16 cellular contexts compared by ENCODE assay signal in genomic region chr5:89471556-89471955, GRCh38.
"Had no signal": no experiment of that assay in that cellular context is flagged by ENCODE, and none has a peak within 500 bp of the region (broad histone marks: within the 10 kb centered on the region; RNA-seq: fewer than 3 reads in every experiment).

No MANE protein-coding gene starts in this region.

- H3K4me1 Mint-ChIP-seq: activated naive CD8-positive, alpha-beta T cell treated with anti-CD3 and anti-CD28 coated beads, Interleukin-2, amount 10 ng/mL, durations not matched to agents 7 days and 5 days had no signal

- H3K4me1 ChIP-seq: ascending aorta, colonic mucosa, suprapubic skin had no signal

- H3K36me3 ChIP-seq: ascending aorta, colonic mucosa, suprapubic skin had no signal

- DNase-seq: activated CD4-positive, alpha-beta memory T cell treated with anti-CD3 and anti-CD28 coated beads for 36 hours; activated CD4-positive, alpha-beta T cell treated with anti-CD3 and anti-CD28 coated beads for 1 hour; activated gamma-delta T cell treated with Interleukin-2 at 50 U/mL for 16 hours; activated naive CD8-positive, alpha-beta T cell treated with anti-CD3 and anti-CD28 coated beads, Interleukin-2, amount 10 ng/mL, durations not matched to agents 7 days and 5 days; activated T-cell treated with anti-CD3 and anti-CD28 coated beads, Interleukin-2, amount 50 U/mL, for 72 hours; colonic mucosa; left cardiac atrium; naive thymus-derived CD4-positive, alpha-beta T cell; right cardiac atrium; stimulated activated CD4-positive, alpha-beta T cell treated with anti-CD3 and anti-CD28 coated beads, Interleukin-12 subunit alpha, Interleukin-12 subunit beta, amount 100 ng/mL, for 4 hours; stimulated activated CD8-positive, alpha-beta memory T cell treated with anti-CD3 and anti-CD28 coated beads, Interleukin-4, amount 100 ng/mL, for 48 hours; stimulated activated naive CD8-positive, alpha-beta T cell treated with anti-CD3 and anti-CD28 coated beads, Interleukin-15, Interleukin-2, amounts not matched to agents 100 U/mL and 50 U/mL, for 24 hours; T-helper 9 cell had no signal

- H3K4me3 ChIP-seq: ascending aorta, colonic mucosa, suprapubic skin had no signal

- H3K27me3 Mint-ChIP-seq: activated CD4-positive, alpha-beta memory T cell treated with anti-CD3 and anti-CD28 coated beads for 36 hours; activated naive CD8-positive, alpha-beta T cell treated with anti-CD3 and anti-CD28 coated beads, Interleukin-2, amount 10 ng/mL, durations not matched to agents 7 days and 5 days; naive thymus-derived CD4-positive, alpha-beta T cell had no signal

- H3K4me3 Mint-ChIP-seq: activated CD4-positive, alpha-beta memory T cell treated with anti-CD3 and anti-CD28 coated beads for 36 hours; activated naive CD8-positive, alpha-beta T cell treated with anti-CD3 and anti-CD28 coated beads, Interleukin-2, amount 10 ng/mL, durations not matched to agents 7 days and 5 days; activated T-cell treated with anti-CD3 and anti-CD28 coated beads, Interleukin-2, amount 50 U/mL, for 72 hours; naive thymus-derived CD4-positive, alpha-beta T cell; type B pancreatic cell had no signal

- H3K27ac Mint-ChIP-seq: activated CD4-positive, alpha-beta memory T cell treated with anti-CD3 and anti-CD28 coated beads for 36 hours; activated naive CD8-positive, alpha-beta T cell treated with anti-CD3 and anti-CD28 coated beads, Interleukin-2, amount 10 ng/mL, durations not matched to agents 7 days and 5 days; activated T-cell treated with anti-CD3 and anti-CD28 coated beads, Interleukin-2, amount 50 U/mL, for 72 hours; naive thymus-derived CD4-positive, alpha-beta T cell; type B pancreatic cell had no signal

- H3K36me3 Mint-ChIP-seq: activated CD4-positive, alpha-beta memory T cell treated with anti-CD3 and anti-CD28 coated beads for 36 hours; activated naive CD8-positive, alpha-beta T cell treated with anti-CD3 and anti-CD28 coated beads, Interleukin-2, amount 10 ng/mL, durations not matched to agents 7 days and 5 days; naive thymus-derived CD4-positive, alpha-beta T cell; type B pancreatic cell had no signal

- H3K27me3 ChIP-seq: ascending aorta, colonic mucosa, suprapubic skin had no signal

- H3K9me3 ChIP-seq: ascending aorta, colonic mucosa, suprapubic skin had no signal

- H3K9me3 Mint-ChIP-seq: activated CD4-positive, alpha-beta memory T cell treated with anti-CD3 and anti-CD28 coated beads for 36 hours; activated naive CD8-positive, alpha-beta T cell treated with anti-CD3 and anti-CD28 coated beads, Interleukin-2, amount 10 ng/mL, durations not matched to agents 7 days and 5 days; type B pancreatic cell had no signal

- H3K27ac ChIP-seq: ascending aorta, colonic mucosa, suprapubic skin had no signal

- ATAC-seq: activated T-cell treated with anti-CD3 and anti-CD28 coated beads, Interleukin-2, amount 50 U/mL, for 72 hours; left cardiac atrium; naive thymus-derived CD4-positive, alpha-beta T cell; right cardiac atrium; stimulated activated naive CD8-positive, alpha-beta T cell treated with anti-CD3 and anti-CD28 coated beads, Interleukin-15, Interleukin-2, amounts not matched to agents 100 U/mL and 50 U/mL, for 24 hours had no signal
